In genomic region chr2:233850745-233851144, GRCh38 we compare ENCODE assay signal across 1 cellular context.
TF ChIP-seq lines count a peak whose summit lies in the region.

No MANE protein-coding gene starts in this region.

TF ChIP-seq in GM12878, 131 proteins besides CTCF, POLR2A, EP300 and RAD21:
- no peak for TF ChIP-seq JUND (IDR thresholded peaks at IDR 0.05; ENCODE audit: low read depth, low read length)
- TF ChIP-seq WRNIP1 (IDR thresholded peaks at IDR 0.05; ENCODE audit: borderline replicate concordance, low read depth, low read length) = no peak
- TF ChIP-seq NBN (IDR thresholded peaks at IDR 0.05) = no peak
- TF ChIP-seq PKNOX1 (IDR thresholded peaks at IDR 0.05) = no peak
- no peak for TF ChIP-seq SREBF1 (IDR thresholded peaks at IDR 0.05; ENCODE audit: low read length)
- no peak for TF ChIP-seq SUPT20H (IDR thresholded peaks at IDR 0.05; ENCODE audit: borderline replicate concordance, control insufficient read depth, low read depth, low read length)
- TF ChIP-seq MAX (IDR thresholded peaks at IDR 0.05; ENCODE audit: low read depth, low read length) = no peak
- no peak for TF ChIP-seq NR2C2 (IDR thresholded peaks at IDR 0.05; ENCODE audit: borderline replicate concordance, control insufficient read depth, insufficient read length, low read depth)
- no peak for TF ChIP-seq CHD1 (IDR thresholded peaks at IDR 0.05; ENCODE audit: low read depth, low read length)
- TF ChIP-seq MLLT1 (IDR thresholded peaks at IDR 0.05) = no peak
- no peak for TF ChIP-seq ZBTB40 (IDR thresholded peaks at IDR 0.05; ENCODE audit: borderline replicate concordance)
